In the genomic region with DNA sequence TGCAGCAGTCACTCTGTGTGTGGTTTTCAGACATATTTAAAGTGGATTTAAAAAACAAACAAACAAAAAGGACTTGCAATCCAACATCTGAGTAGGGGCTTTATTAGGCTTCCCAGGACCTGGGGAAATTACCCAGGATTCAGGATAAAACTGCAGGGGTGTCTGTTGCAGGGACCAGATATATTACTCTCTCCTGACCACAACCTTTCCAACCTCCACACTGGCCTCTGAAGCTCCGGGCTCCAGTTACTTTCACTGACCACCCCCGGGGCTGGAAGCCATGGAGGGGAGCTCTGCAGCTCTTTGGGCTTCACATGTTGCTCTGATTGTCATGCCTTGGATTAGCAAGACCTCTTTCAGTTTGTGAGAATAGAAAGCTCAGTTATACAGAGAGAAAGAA, we compare ENCODE assay signal across 26 cellular contexts.
DNase-seq lines count a peak whose midpoint lies in the region; ATAC-seq and TF ChIP-seq lines count a peak whose summit lies in the region.
"Had no signal": no experiment of that assay in that cellular context is flagged by ENCODE, and none has a peak within 500 bp of the region (broad histone marks: within the 10 kb centered on the region; RNA-seq: fewer than 3 reads in every experiment).

No MANE protein-coding gene starts in this region.

- H3K27me3 ChIP-seq in SJCRH30, result no peaks in the 10 kb centered on the region
- no peaks in the 10 kb centered on the region for H3K27me3 ChIP-seq in body of pancreas
- no peaks in the 10 kb centered on the region for H3K27me3 ChIP-seq in BE2C
- H3K27me3 ChIP-seq: BLaER1 had no signal

- TF ChIP-seq CTCF in body of pancreas (IDR thresholded peaks at IDR 0.05) (no peak), mesothelial cell of epicardium (IDR thresholded peaks at IDR 0.05; ENCODE audit: unreplicated experiment) (no peak), progenitor cell of endocrine pancreas (IDR thresholded peaks at IDR 0.05; ENCODE audit: unreplicated experiment) (no peak), BE2C (IDR thresholded peaks at IDR 0.05; ENCODE audit: low read depth, low read length) (no peak)

- H3K9me3 Mint-ChIP-seq in mesothelial cell of epicardium (no peaks in the 10 kb centered on the region), progenitor cell of endocrine pancreas (ENCODE audit: low read depth) (no peaks in the 10 kb centered on the region)
- H3K9me3 Mint-ChIP-seq: CD4-positive, alpha-beta memory T cell; CD4-positive, CD25-positive, alpha-beta regulatory T cell; CD8-positive, alpha-beta memory T cell had no signal

- ATAC-seq in body of pancreas, result no peak
- no peak for ATAC-seq in HG03045 (IDR thresholded peaks at IDR 0.05; ENCODE audit: unreplicated experiment)
- no peak for ATAC-seq in HG02588 (IDR thresholded peaks at IDR 0.05; ENCODE audit: unreplicated experiment)

- no peaks in the 10 kb centered on the region; the same call in 1 of the 2 replicates for H3K4me1 ChIP-seq in SJCRH30
- peaks cover 69% of the 10 kb centered on the region for H3K4me1 ChIP-seq in body of pancreas
- no peaks in the 10 kb centered on the region for H3K4me1 ChIP-seq in BE2C
- H3K4me1 ChIP-seq: A549 had no signal

- WGBS in body of pancreas, 2 donors, result 75 to 85% methylated on average over 2 of the region's 2 CpGs

- H3K36me3 Mint-ChIP-seq in mesothelial cell of epicardium, result no peaks in the 10 kb centered on the region
- peaks cover 3% of the 10 kb centered on the region for H3K36me3 Mint-ChIP-seq in progenitor cell of endocrine pancreas (ENCODE audit: insufficient read depth)
- H3K36me3 Mint-ChIP-seq: CD4-positive, alpha-beta memory T cell; CD4-positive, CD25-positive, alpha-beta regulatory T cell; CD8-positive, alpha-beta memory T cell had no signal

- H3K27ac ChIP-seq in SJCRH30 (no peak overlapping the region), body of pancreas (peak overlapping the region in 3 of 4 donors; percentile 43 to 56 (median 56))
- H3K27ac ChIP-seq: 22Rv1, A549, BLaER1 had no signal

- H3K4me3 Mint-ChIP-seq in mesothelial cell of epicardium (no peak overlapping the region), progenitor cell of endocrine pancreas (ENCODE audit: low read depth) (no peak overlapping the region)
- H3K4me3 Mint-ChIP-seq: B cell; CD14-positive monocyte; CD4-positive, alpha-beta memory T cell; CD4-positive, CD25-positive, alpha-beta regulatory T cell; CD8-positive, alpha-beta memory T cell had no signal

- H3K4me3 ChIP-seq in SJCRH30 (no peak overlapping the region), body of pancreas (no peak overlapping the region), BE2C (ENCODE audit: low read depth, low read length) (no peak overlapping the region)
- H3K4me3 ChIP-seq: A549, BLaER1, GM12878 had no signal

- H3K27me3 Mint-ChIP-seq in mesothelial cell of epicardium (ENCODE audit: low read depth) (no peaks in the 10 kb centered on the region), progenitor cell of endocrine pancreas (no peaks in the 10 kb centered on the region)
- H3K27me3 Mint-ChIP-seq: B cell had no signal

- TF ChIP-seq POLR2A in body of pancreas (IDR thresholded peaks at IDR 0.05), result no peak

- peak; percentile 57 to 71 for DNase-seq in SJCRH30
- no peak for DNase-seq in body of pancreas
- no peak for DNase-seq in mesothelial cell of epicardium (ENCODE audit: low spot score in 2 of 2, unreplicated experiment in 2 of 2)
- DNase-seq in progenitor cell of endocrine pancreas (ENCODE audit: low spot score, unreplicated experiment), result no peak
- DNase-seq in HUDEP-2 (lab: John Stamatoyannopoulos, UW; ENCODE audit: unreplicated experiment in 76 of 76), result no peak
- DNase-seq in BE2C, result no peak
- DNase-seq: AML-193; C1 segment of cervical spinal cord; CD4-positive, alpha-beta memory T cell; CD4-positive, CD25-positive, alpha-beta regulatory T cell; CD8-positive, alpha-beta memory T cell; COR-L47; DMS 273 treated with DMSO at 0.1 percent for 48 hours; DMS153; DMS79; DND-41; EL; GDM1 had no signal

- H3K4me1 Mint-ChIP-seq in mesothelial cell of epicardium (peaks cover 10% of the 10 kb centered on the region), progenitor cell of endocrine pancreas (ENCODE audit: low read depth) (peaks cover 11% of the 10 kb centered on the region)
- H3K4me1 Mint-ChIP-seq: CD4-positive, alpha-beta memory T cell; CD4-positive, CD25-positive, alpha-beta regulatory T cell; CD8-positive, alpha-beta memory T cell had no signal

- intact Hi-C loops in body of pancreas (cut with DNase I), result no loop called here

- no peaks in the 10 kb centered on the region for H3K9me3 ChIP-seq in SJCRH30 (replicated peaks)
- no peaks in the 10 kb centered on the region for H3K9me3 ChIP-seq in body of pancreas
- H3K9me3 ChIP-seq in BE2C, result no peaks in the 10 kb centered on the region
- H3K9me3 ChIP-seq: A549, BLaER1 had no signal

- H3K36me3 ChIP-seq in SJCRH30 (no peaks in the 10 kb centered on the region), body of pancreas (replicated peaks in 1 of 2; ENCODE audit: insufficient read depth in 1 of 2, low read depth in 2 of 2) (no peaks in the 10 kb centered on the region), BE2C (no peaks in the 10 kb centered on the region)

- peak overlapping the region; percentile 43 for H3K27ac Mint-ChIP-seq in mesothelial cell of epicardium
- peak overlapping the region; percentile 74 for H3K27ac Mint-ChIP-seq in progenitor cell of endocrine pancreas
- H3K27ac Mint-ChIP-seq: B cell; CD4-positive, alpha-beta memory T cell; CD4-positive, CD25-positive, alpha-beta regulatory T cell; CD8-positive, alpha-beta memory T cell had no signal

Comparison
In these comparisons a context has a peak if more than half of its experiments do, and no peak if none do; other contexts are left out.
1. DNase-seq: peak in SJCRH30 (2 of 2); none in body of pancreas (0 of 4), mesothelial cell of epicardium (0 of 2), progenitor cell of endocrine pancreas (single experiment), HUDEP-2 (0 of 76) and BE2C (single experiment).